In the genomic region with DNA sequence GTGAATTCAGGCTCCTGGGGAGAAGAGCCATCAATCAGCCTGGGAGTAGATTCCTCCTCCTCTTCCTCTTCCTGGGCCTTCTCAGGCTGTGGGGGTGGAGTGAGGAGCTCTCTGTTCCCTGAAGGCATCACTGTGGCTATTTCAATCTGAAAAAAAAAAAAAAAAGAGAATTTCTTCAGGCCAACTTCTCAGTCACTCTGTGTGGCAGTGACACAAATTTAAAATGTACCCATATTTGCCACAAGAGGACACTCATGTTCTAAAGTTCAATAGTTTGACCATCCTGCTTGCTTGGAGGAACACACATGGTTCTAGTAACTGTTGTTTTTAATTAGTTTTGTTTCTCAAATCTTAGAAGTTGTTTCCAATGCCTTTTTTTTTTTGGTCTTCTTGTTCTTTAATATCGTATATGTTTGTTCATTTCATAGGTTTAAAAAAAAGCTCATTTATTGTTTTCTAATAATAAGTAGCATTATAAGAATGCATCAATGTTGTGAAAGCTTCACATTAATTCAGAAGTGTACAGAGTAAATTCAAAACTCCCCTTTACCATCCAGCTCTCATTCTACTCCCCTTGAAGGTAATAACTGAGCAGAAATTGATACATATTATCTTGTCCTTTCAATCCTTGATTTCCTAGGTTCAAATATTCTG, we compare ENCODE assay signal across 1 cellular context.
TF ChIP-seq lines count a peak whose summit lies in the region.

No MANE protein-coding gene starts in this region.

TF ChIP-seq in GM12878, 131 proteins besides CTCF, POLR2A, EP300 and RAD21:
- TF ChIP-seq ESRRA (IDR thresholded peaks at IDR 0.05; ENCODE audit: low read length), result no peak
- peak; percentile 92 for TF ChIP-seq SMC3 (IDR thresholded peaks at IDR 0.05; ENCODE audit: borderline replicate concordance, low read length)
